In the genomic region with DNA sequence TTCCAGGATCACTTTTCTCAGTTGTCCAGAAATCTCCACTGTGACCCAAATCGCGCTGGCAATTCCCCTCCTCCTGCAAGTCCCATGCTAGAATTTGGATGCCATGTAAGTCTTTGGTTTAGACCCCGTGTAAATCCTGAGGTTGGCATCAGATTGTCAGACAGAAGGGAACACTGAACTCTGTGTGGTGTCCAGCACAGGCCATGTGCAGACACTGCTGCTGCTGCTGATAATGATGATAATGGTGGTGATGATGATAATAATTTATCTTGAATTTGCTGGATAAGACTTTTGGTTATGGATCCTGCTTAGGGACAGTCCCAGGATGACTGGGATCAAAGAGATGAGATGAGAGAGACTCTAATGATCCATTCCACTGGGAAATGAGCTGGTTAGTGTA, we compare ENCODE assay signal across 16 cellular contexts. TPM values are rescaled to one million over a fixed set of nuclear protein-coding genes. Genes with fewer than 3 reads are reported as not detected.
DNase-seq lines count a peak whose midpoint lies in the region; ATAC-seq, FAIRE-seq and TF ChIP-seq lines count a peak whose summit lies in the region.
"Had no signal": no experiment of that assay in that cellular context is flagged by ENCODE, and none has a peak within 500 bp of the region (broad histone marks: within the 10 kb centered on the region; RNA-seq: fewer than 3 reads in every experiment).

No MANE protein-coding gene starts in this region.

- no peaks in the 10 kb centered on the region for H3K4me1 ChIP-seq in left ventricle myocardium inferior
- H3K4me1 ChIP-seq in spleen, result peaks cover 0 to 5% (median 0%) of the 10 kb centered on the region in 6 donors
- H3K4me1 ChIP-seq: HAP-1 had no signal

- TF ChIP-seq POLR2A in spleen (IDR thresholded peaks at IDR 0.05) (no peak), lower leg skin (IDR thresholded peaks at IDR 0.05) (no peak)

- no peaks in the 10 kb centered on the region for H3K36me3 Mint-ChIP-seq in nephron (ENCODE audit: low read depth)
- H3K36me3 Mint-ChIP-seq: CD4-positive, CD25-positive, alpha-beta regulatory T cell had no signal

- H3K36me3 ChIP-seq in left ventricle myocardium inferior (no peaks in the 10 kb centered on the region), spleen (no peaks in the 10 kb centered on the region)
- H3K36me3 ChIP-seq: BLaER1 treated with 17β-estradiol and CSF1 and Interleukin-3, amounts not matched to agents 10 nM and 100 nM; HAP-1 had no signal

- H3K4me3 ChIP-seq in left ventricle myocardium inferior (no peak overlapping the region), spleen (no peak overlapping the region), lower leg skin (ENCODE audit: low read depth, poor library complexity, severe bottlenecking) (no peak overlapping the region)
- H3K4me3 ChIP-seq: BLaER1 treated with 17β-estradiol and CSF1 and Interleukin-3, amounts not matched to agents 10 nM and 100 nM; GM12878; GM23338; HAP-1 had no signal

- H3K9me3 Mint-ChIP-seq in nephron, result no peaks in the 10 kb centered on the region
- H3K9me3 Mint-ChIP-seq: GM23338 had no signal

- no peak for ATAC-seq in Right ventricle myocardium inferior
- ATAC-seq: GM12878, GM23338 had no signal

- TF ChIP-seq CTCF in left ventricle myocardium inferior (IDR thresholded peaks at IDR 0.05; ENCODE audit: borderline replicate concordance) (no peak), nephron (IDR thresholded peaks at IDR 0.05; ENCODE audit: unreplicated experiment in 3 of 3) (no peak), spleen (IDR thresholded peaks at IDR 0.05 in 8 of 11, conservative IDR thresholded peaks at IDR 0.05 in 3 of 11) (no peak), lower leg skin (IDR thresholded peaks at IDR 0.05) (no peak)

- intact Hi-C loops in left ventricle myocardium inferior (cut with micrococcal nuclease) (no loop called here), Right ventricle myocardium inferior (cut with DNase I) (no loop called here), spleen (cut with DNase I; ENCODE audit: low total_unique reads) (no loop called here), lower leg skin (cut with DNase I; ENCODE audit: low total_unique reads) (no loop called here)

- FAIRE-seq in HTR-8/SVneo (lab: Jason Lieb, UNC), result no peak
- FAIRE-seq: GM12878, HepG2 had no signal

- H3K9me3 ChIP-seq in left ventricle myocardium inferior (replicated peaks), result no peaks in the 10 kb centered on the region
- no peaks in the 10 kb centered on the region for H3K9me3 ChIP-seq in spleen
- H3K9me3 ChIP-seq: BLaER1 treated with 17β-estradiol and CSF1 and Interleukin-3, amounts not matched to agents 10 nM and 100 nM; HAP-1 had no signal

- peaks cover 76% of the 10 kb centered on the region for H3K4me1 Mint-ChIP-seq in nephron

- no peaks in the 10 kb centered on the region for H3K27me3 Mint-ChIP-seq in nephron (ENCODE audit: low read depth)

- H3K27me3 ChIP-seq in left ventricle myocardium inferior (ENCODE audit: low read depth) (peaks cover 15% of the 10 kb centered on the region), spleen (replicated peaks in 1 of 7) (peaks cover 0 to 7% (median 0%) of the 10 kb centered on the region in 7 donors)
- H3K27me3 ChIP-seq: BLaER1 treated with 17β-estradiol and CSF1 and Interleukin-3, amounts not matched to agents 10 nM and 100 nM had no signal

- WGBS in spleen, 5 donors, result 85 to 95% (median 90%) methylated on average over 3 of the region's 3 CpGs
- 93 to 95% methylated on average over 3 of the region's 3 CpGs for WGBS in lower leg skin, 2 donors

- DNase-seq in left ventricle myocardium inferior (peak; percentile 1), Right ventricle myocardium inferior (ENCODE audit: missing footprints) (no peak), spleen (peak; percentile 16), HTR-8/SVneo (ENCODE audit: insufficient read length, low spot score) (no peak), lower leg skin (ENCODE audit: low spot score in 2 of 2) (no peak), HK-2 (ENCODE audit: unreplicated experiment) (no peak)
- DNase-seq: 8988T; AML-193; CD4-positive, CD25-positive, alpha-beta regulatory T cell; DMS53 had no signal

- no peak overlapping the region for H3K27ac ChIP-seq in left ventricle myocardium inferior (replicated peaks)
- H3K27ac ChIP-seq in spleen, result no peak overlapping the region

- peak overlapping the region; percentile 96 to 99 (median 97) for H3K27ac Mint-ChIP-seq in nephron
- H3K27ac Mint-ChIP-seq: CD4-positive, CD25-positive, alpha-beta regulatory T cell; GM23338 had no signal

- H3K4me3 Mint-ChIP-seq in nephron, result no peak overlapping the region
- H3K4me3 Mint-ChIP-seq: CD4-positive, CD25-positive, alpha-beta regulatory T cell; GM23338 had no signal

RNA-seq across cellular contexts. Expression of a gene that starts 45.0 kb away (rescaled TPM):
- total RNA-seq in left ventricle myocardium inferior (37.6 TPM), Right ventricle myocardium inferior (40.0 TPM), spleen (10 to 100 TPM; 20.6 to 26.7 (median 22.3) TPM), lower leg skin (10 to 100 TPM; 17.5 to 24.1 (median 20.7) TPM)
- polyA plus RNA-seq in spleen, result 10 to 100 TPM; 14.5 to 15.5 (median 15.4) TPM

RNA-seq across cellular contexts. Expression of a gene that starts 45.2 kb away (rescaled TPM):
- total RNA-seq in left ventricle myocardium inferior, result 26.7 TPM
- total RNA-seq in Right ventricle myocardium inferior, result 25.6 TPM
- total RNA-seq in spleen, result 10 to 100 TPM; 15.3 to 32.3 (median 21.0) TPM
- 10 to 100 TPM in 1 of 3 donors, 1 to 10 TPM in 2; 5.5 to 11.1 (median 6.5) TPM for polyA plus RNA-seq in spleen
- total RNA-seq in lower leg skin, result 10 to 100 TPM in 2 of 4 donors, 1 to 10 TPM in 2; 7.3 to 18.9 (median 9.0) TPM

Comparison
In these comparisons a context has a peak if more than half of its experiments do, and no peak if none do; other contexts are left out.
1. DNase-seq: peak in left ventricle myocardium inferior (single experiment) and spleen (single experiment); none in Right ventricle myocardium inferior (single experiment), HTR-8/SVneo (single experiment), lower leg skin (0 of 2) and HK-2 (single experiment).